ENCODE assay signal across 9 cellular contexts in genomic region chr20:13231031-13231752, GRCh38. TPM values are rescaled to one million over a fixed set of nuclear protein-coding genes. Genes with fewer than 3 reads are reported as not detected.
DNase-seq lines count a peak whose midpoint lies in the region; ATAC-seq lines count a peak whose summit lies in the region.
"Had no signal": no experiment of that assay in that cellular context is flagged by ENCODE, and none has a peak within 500 bp of the region (broad histone marks: within the 10 kb centered on the region; RNA-seq: fewer than 3 reads in every experiment).

No MANE protein-coding gene starts in this region.

- H3K27ac Mint-ChIP-seq in activated naive CD4-positive, alpha-beta T cell treated with anti-CD3 and anti-CD28 coated beads, Interleukin-2, amount 50 U/mL, for 24 hours, result peak overlapping the region; percentile 89
- H3K27ac Mint-ChIP-seq in naive thymus-derived CD8-positive, alpha-beta T cell, result peak overlapping the region; percentile 71 to 98 (median 95)

- no peaks in the 10 kb centered on the region for H3K9me3 Mint-ChIP-seq in activated naive CD4-positive, alpha-beta T cell treated with anti-CD3 and anti-CD28 coated beads, Interleukin-2, amount 50 U/mL, for 24 hours
- peaks cover 0 to 6% (median 0%) of the 10 kb centered on the region in 9 donors for H3K9me3 Mint-ChIP-seq in naive thymus-derived CD8-positive, alpha-beta T cell

- H3K4me3 Mint-ChIP-seq in activated naive CD4-positive, alpha-beta T cell treated with anti-CD3 and anti-CD28 coated beads, Interleukin-2, amount 50 U/mL, for 24 hours, result peak overlapping the region; percentile 51
- peak overlapping the region in 9 of 10 donors; percentile 30 to 80 (median 67) for H3K4me3 Mint-ChIP-seq in naive thymus-derived CD8-positive, alpha-beta T cell

- peaks cover 9% of the 10 kb centered on the region for H3K36me3 Mint-ChIP-seq in activated naive CD4-positive, alpha-beta T cell treated with anti-CD3 and anti-CD28 coated beads, Interleukin-2, amount 50 U/mL, for 24 hours
- no peaks in the 10 kb centered on the region for H3K36me3 Mint-ChIP-seq in naive thymus-derived CD8-positive, alpha-beta T cell

- H3K27me3 Mint-ChIP-seq in activated naive CD4-positive, alpha-beta T cell treated with anti-CD3 and anti-CD28 coated beads, Interleukin-2, amount 50 U/mL, for 24 hours, result no peaks in the 10 kb centered on the region
- peaks cover 0 to 2% (median 0%) of the 10 kb centered on the region in 5 donors for H3K27me3 Mint-ChIP-seq in naive thymus-derived CD8-positive, alpha-beta T cell

- H3K4me1 Mint-ChIP-seq in activated naive CD4-positive, alpha-beta T cell treated with anti-CD3 and anti-CD28 coated beads, Interleukin-2, amount 50 U/mL, for 24 hours, result peaks cover 56% of the 10 kb centered on the region
- peaks cover 25 to 42% (median 34%) of the 10 kb centered on the region in 4 donors for H3K4me1 Mint-ChIP-seq in naive thymus-derived CD8-positive, alpha-beta T cell

- POLR2A ChIA-PET in naive thymus-derived CD8-positive, alpha-beta T cell (lab: Charles Lee), result no interaction called here

- peak; percentile 95 for DNase-seq in Caki2 (ENCODE audit: low read depth)
- peak; percentile 88 for DNase-seq in OCI-M1 (lab: John Stamatoyannopoulos, UW)
- DNase-seq in naive thymus-derived CD8-positive, alpha-beta T cell, result peak in 7 of 10 donors; percentile 6 to 77 (median 58)
- no peak for DNase-seq in GDM1 (lab: John Stamatoyannopoulos, UW)
- DNase-seq in G401 (ENCODE audit: low spot score), result no peak
- no peak for DNase-seq in activated gamma-delta T cell (lab: John Stamatoyannopoulos, UW)
- DNase-seq: caudate nucleus had no signal

- in situ Hi-C loops in Caki2 (cut with HindIII; ENCODE audit: low pct_unique_long_range_greater_than_20kb, low sequenced_read_pairs) (no loop called here), G401 (cut with HindIII; ENCODE audit: low sequenced_read_pairs) (no loop called here)

- peak; percentile 93 to 98 for ATAC-seq in naive thymus-derived CD8-positive, alpha-beta T cell
- no peak for ATAC-seq in GM21825 (IDR thresholded peaks at IDR 0.05; ENCODE audit: unreplicated experiment)

RNA-seq across cellular contexts. Expression of gene ISM1, which starts 10.1 kb away (rescaled TPM):
- 7.0 and 7.7 TPM in 2 replicates for total RNA-seq in Caki2 (2014; rRNA removed; shearing (Covaris generic); ENCODE audit: low replicate concordance)
- under 1 TPM; 0.23 to 0.33 TPM for total RNA-seq in naive thymus-derived CD8-positive, alpha-beta T cell
- polyA plus RNA-seq in naive thymus-derived CD8-positive, alpha-beta T cell, result under 1 TPM; 0.15 to 0.49 (median 0.15) TPM
- not detected in 2 replicates for total RNA-seq in G401 (2014; rRNA removed; shearing (Covaris generic))

Comparison
In these comparisons a context has a peak if more than half of its experiments do, and no peak if none do; other contexts are left out.
1. DNase-seq: peak in Caki2 (single experiment), OCI-M1 (single experiment) and naive thymus-derived CD8-positive, alpha-beta T cell (7 of 10); none in GDM1 (single experiment), G401 (single experiment) and activated gamma-delta T cell (single experiment).